In the genomic region with DNA sequence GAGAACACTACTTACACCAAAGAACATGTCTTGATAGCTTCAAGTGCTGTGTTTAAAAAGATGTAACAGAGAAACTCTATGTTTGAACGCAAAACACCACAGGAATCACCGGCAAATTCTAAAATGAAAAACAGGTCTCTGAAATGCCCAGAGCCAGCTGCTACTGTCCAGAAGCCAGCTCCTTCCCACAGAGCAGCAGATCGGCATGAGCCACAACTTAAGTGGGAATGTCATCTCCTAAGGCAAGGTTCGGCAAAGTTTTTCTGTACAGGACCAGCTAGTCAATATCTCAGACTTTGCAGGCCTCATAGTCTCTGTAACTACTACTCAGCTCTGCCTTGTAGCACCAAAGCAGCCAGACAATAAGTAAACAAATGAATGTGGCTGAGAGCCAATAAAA, we compare ENCODE assay signal across 1 cellular context.
TF ChIP-seq lines count a peak whose summit lies in the region.

No MANE protein-coding gene starts in this region.

TF ChIP-seq in liver, 16 proteins besides CTCF, POLR2A, EP300 and RAD21 (continued from another document):
- TF ChIP-seq, protein P1, sequence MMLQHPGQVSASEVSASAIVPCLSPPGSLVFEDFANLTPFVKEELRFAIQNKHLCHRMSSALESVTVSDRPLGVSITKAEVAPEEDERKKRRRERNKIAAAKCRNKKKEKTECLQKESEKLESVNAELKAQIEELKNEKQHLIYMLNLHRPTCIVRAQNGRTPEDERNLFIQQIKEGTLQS (IDR thresholded peaks at IDR 0.05), result no peak
- TF ChIP-seq YY1 (IDR thresholded peaks at IDR 0.05) (no peak), JUND (IDR thresholded peaks at IDR 0.05) (no peak), EGR1 (IDR thresholded peaks at IDR 0.05; ENCODE audit: low read depth in 2 of 2) (no peak), TAF1 (conservative IDR thresholded peaks at IDR 0.05) (no peak), FOXA1 (IDR thresholded peaks at IDR 0.05) (no peak), FOXA2 (IDR thresholded peaks at IDR 0.05) (no peak)
